In the genomic region with DNA sequence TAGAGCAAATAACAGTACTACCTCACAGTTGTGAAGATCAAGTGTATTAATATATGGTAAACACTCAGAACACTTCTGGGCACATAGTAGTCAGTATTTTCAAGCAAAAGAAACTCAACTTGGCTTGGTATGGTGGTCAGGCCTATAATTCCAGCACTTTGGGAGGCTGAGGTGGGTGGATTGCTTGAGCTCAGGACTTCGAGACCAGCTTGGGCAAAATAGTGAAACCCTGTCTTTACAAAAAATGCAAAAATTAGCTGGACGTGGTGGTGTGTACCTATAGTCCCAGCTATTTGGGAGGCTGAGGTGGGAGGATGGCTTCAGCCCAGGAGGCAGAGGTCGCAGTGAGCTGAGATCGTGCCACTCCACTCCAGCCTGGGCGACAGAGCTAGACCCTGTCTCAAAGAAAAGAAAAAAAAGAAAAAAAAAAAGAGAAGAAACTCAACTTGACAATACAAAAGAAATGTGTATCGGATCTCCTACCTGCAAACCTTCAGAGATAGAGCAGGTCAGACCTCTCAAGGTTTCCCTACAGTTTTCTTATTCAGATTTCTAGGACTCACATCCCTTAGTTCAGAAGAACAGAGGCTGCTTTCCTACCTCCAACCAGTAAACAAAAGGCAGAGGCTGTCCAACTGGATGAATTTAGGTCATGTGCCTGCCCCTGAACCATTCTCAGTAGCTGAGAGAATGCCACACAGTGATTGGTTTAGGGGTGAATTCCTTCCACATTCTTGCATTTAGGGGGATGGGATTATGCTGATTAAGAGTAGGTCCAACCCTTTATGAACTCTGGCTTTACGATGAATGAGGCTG, we compare ENCODE assay signal across 7 cellular contexts.
DNase-seq lines count a peak whose midpoint lies in the region; TF ChIP-seq lines count a peak whose summit lies in the region.

No MANE protein-coding gene starts in this region.

- H3F3A ChIP-seq in OCI-LY1 (ENCODE audit: insufficient read depth, low read length): no peaks in the 10 kb centered on the region

- H3K4me1 ChIP-seq in HEK293 (ENCODE audit: control insufficient read depth, insufficient read depth, low read length): peaks cover 11% of the 10 kb centered on the region; the same call in 1 of the 2 replicates
- peaks cover 26% of the 10 kb centered on the region for H3K4me1 ChIP-seq in OCI-LY1 (ENCODE audit: insufficient read depth, low read length, severe bottlenecking)

- POLR2A ChIA-PET in HEK293 (lab: Yijun Ruan, JAX): interaction anchor here (0.6 to 1.6 kb wide), 2 partner anchors 14 to 36 kb away, joined by 3 to 8 read pairs; no protein-coding TSS in a partner anchor

- H3K27me3 ChIP-seq in OCI-LY1 (ENCODE audit: insufficient read depth, low read length): no peaks in the 10 kb centered on the region

- H3K9ac ChIP-seq in OCI-LY1 (ENCODE audit: low read length): no peak overlapping the region

- no peak overlapping the region for H3K4me3 ChIP-seq in HEK293 (ENCODE audit: low read depth, low read length)
- no peak overlapping the region for H3K4me3 ChIP-seq in OCI-LY1 (ENCODE audit: low read depth, low read length, poor library complexity, severe bottlenecking)

- peak; percentile 51 for DNase-seq in fibroblast of gingiva (ENCODE audit: low read depth)
- DNase-seq in pons (ENCODE audit: low spot score): peak; percentile 65
- DNase-seq in cerebellar nuclear complex (lab: John Stamatoyannopoulos, UW): no peak
- no peak for DNase-seq in NCI-H2029 (lab: John Stamatoyannopoulos, UW)
- no peak for DNase-seq in activated effector memory CD4-positive, alpha-beta T cell treated with anti-CD3 and anti-CD28 coated beads, Interleukin-2, amount 50 U/mL, for 16 hours

- CTCF ChIA-PET in HEK293 (lab: Yijun Ruan, JAX): no interaction called here

- H3K9me3 ChIP-seq in HEK293 (ENCODE audit: control insufficient read depth, insufficient read depth, low read depth, low read length) (no peaks in the 10 kb centered on the region), OCI-LY1 (ENCODE audit: low read length) (no peaks in the 10 kb centered on the region)

- H3K79me2 ChIP-seq in OCI-LY1 (ENCODE audit: insufficient read depth, low read length): peaks cover 20% of the 10 kb centered on the region

- no peaks in the 10 kb centered on the region for H3K9me2 ChIP-seq in OCI-LY1 (ENCODE audit: low read depth, low read length)

- H3K36me3 ChIP-seq in HEK293 (ENCODE audit: control insufficient read depth in 2 of 2, insufficient read depth in 1 of 2, low read length in 2 of 2): peaks cover 20 to 28% of the 10 kb centered on the region in 2 experiments
- peaks cover 32% of the 10 kb centered on the region for H3K36me3 ChIP-seq in OCI-LY1 (ENCODE audit: insufficient read depth, low read length)

- no peak for TF ChIP-seq CTCF in HEK293 (tag by site-specific recombination; IDR thresholded peaks at IDR 0.05)
- TF ChIP-seq CTCF in OCI-LY1 (IDR thresholded peaks at IDR 0.05; ENCODE audit: low read length): no peak

- no peak overlapping the region for H3K4me2 ChIP-seq in OCI-LY1 (ENCODE audit: low read length)

- H3K27ac ChIP-seq in HEK293 (ENCODE audit: extremely low read depth, low read depth, low read length) (no peak overlapping the region), OCI-LY1 (ENCODE audit: low read depth, low read length, poor library complexity, severe bottlenecking) (no peak overlapping the region)

- peak overlapping the region; percentile 51 for H2AFZ ChIP-seq in OCI-LY1 (ENCODE audit: low read length)

- no peaks in the 10 kb centered on the region for H4K20me1 ChIP-seq in OCI-LY1 (ENCODE audit: insufficient read depth, low read length)

TF ChIP-seq in HEK293, 187 proteins besides CTCF, POLR2A, EP300 and RAD21 (continues in another document):
- TF ChIP-seq ZSCAN23 (tag by site-specific recombination; IDR thresholded peaks at IDR 0.05) (no peak), ZNF391 (tag by site-specific recombination; IDR thresholded peaks at IDR 0.05; ENCODE audit: borderline replicate concordance, low read depth) (no peak), ZBTB7A (tag by site-specific recombination; IDR thresholded peaks at IDR 0.05; ENCODE audit: low read depth) (no peak), SP2 (tag by site-specific recombination; IDR thresholded peaks at IDR 0.05) (peak; percentile 72), ZNF146 (tag by site-specific recombination; IDR thresholded peaks at IDR 0.05) (no peak), ZNF138 (tag by site-specific recombination; IDR thresholded peaks at IDR 0.05; ENCODE audit: borderline replicate concordance) (no peak), EGR2 (tag by site-specific recombination; IDR thresholded peaks at IDR 0.05; ENCODE audit: low read depth) (no peak), ZNF155 (tag by site-specific recombination; IDR thresholded peaks at IDR 0.05) (no peak), ZNF157 (tag by site-specific recombination; IDR thresholded peaks at IDR 0.05) (no peak), ZNF302 (tag by site-specific recombination; IDR thresholded peaks at IDR 0.05; ENCODE audit: low read depth) (no peak), ZNF221 (tag by site-specific recombination; IDR thresholded peaks at IDR 0.05; ENCODE audit: borderline replicate concordance) (no peak)
- TF ChIP-seq, protein P1, sequence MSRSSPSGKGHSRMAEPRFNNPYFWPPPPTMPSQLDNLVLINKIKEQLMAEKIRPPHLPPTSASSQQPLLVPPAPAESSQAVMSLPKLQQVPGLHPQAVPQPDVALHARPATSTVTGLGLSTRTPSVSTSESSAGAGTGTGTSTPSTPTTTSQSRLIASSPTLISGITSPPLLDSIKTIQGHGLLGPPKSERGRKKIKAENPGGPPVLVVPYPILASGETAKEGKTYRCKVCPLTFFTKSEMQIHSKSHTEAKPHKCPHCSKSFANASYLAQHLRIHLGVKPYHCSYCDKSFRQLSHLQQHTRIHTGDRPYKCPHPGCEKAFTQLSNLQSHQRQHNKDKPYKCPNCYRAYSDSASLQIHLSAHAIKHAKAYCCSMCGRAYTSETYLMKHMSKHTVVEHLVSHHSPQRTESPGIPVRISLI (tag by site-specific recombination; IDR thresholded peaks at IDR 0.05): peak; percentile 39; the same call in 1 of the 2 replicates
- TF ChIP-seq, protein P2, sequence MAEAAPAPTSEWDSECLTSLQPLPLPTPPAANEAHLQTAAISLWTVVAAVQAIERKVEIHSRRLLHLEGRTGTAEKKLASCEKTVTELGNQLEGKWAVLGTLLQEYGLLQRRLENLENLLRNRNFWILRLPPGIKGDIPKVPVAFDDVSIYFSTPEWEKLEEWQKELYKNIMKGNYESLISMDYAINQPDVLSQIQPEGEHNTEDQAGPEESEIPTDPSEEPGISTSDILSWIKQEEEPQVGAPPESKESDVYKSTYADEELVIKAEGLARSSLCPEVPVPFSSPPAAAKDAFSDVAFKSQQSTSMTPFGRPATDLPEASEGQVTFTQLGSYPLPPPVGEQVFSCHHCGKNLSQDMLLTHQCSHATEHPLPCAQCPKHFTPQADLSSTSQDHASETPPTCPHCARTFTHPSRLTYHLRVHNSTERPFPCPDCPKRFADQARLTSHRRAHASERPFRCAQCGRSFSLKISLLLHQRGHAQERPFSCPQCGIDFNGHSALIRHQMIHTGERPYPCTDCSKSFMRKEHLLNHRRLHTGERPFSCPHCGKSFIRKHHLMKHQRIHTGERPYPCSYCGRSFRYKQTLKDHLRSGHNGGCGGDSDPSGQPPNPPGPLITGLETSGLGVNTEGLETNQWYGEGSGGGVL (tag by site-specific recombination; IDR thresholded peaks at IDR 0.05): no peak
- TF ChIP-seq, protein P3, sequence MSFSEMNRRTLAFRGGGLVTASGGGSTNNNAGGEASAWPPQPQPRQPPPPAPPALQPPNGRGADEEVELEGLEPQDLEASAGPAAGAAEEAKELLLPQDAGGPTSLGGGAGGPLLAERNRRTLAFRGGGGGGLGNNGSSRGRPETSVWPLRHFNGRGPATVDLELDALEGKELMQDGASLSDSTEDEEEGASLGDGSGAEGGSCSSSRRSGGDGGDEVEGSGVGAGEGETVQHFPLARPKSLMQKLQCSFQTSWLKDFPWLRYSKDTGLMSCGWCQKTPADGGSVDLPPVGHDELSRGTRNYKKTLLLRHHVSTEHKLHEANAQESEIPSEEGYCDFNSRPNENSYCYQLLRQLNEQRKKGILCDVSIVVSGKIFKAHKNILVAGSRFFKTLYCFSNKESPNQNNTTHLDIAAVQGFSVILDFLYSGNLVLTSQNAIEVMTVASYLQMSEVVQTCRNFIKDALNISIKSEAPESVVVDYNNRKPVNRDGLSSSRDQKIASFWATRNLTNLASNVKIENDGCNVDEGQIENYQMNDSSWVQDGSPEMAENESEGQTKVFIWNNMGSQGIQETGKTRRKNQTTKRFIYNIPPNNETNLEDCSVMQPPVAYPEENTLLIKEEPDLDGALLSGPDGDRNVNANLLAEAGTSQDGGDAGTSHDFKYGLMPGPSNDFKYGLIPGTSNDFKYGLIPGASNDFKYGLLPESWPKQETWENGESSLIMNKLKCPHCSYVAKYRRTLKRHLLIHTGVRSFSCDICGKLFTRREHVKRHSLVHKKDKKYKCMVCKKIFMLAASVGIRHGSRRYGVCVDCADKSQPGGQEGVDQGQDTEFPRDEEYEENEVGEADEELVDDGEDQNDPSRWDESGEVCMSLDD (tag by site-specific recombination; IDR thresholded peaks at IDR 0.05): no peak

Comparison
In these comparisons a context has a peak if more than half of its experiments do, and no peak if none do; other contexts are left out.
1. DNase-seq: peak in fibroblast of gingiva (single experiment) and pons (single experiment); none in cerebellar nuclear complex (0 of 2), NCI-H2029 (single experiment) and activated effector memory CD4-positive, alpha-beta T cell treated with anti-CD3 and anti-CD28 coated beads, Interleukin-2, amount 50 U/mL, for 16 hours (single experiment).